Comparison of ENCODE assay signal across 9 cellular contexts in the genomic region with DNA sequence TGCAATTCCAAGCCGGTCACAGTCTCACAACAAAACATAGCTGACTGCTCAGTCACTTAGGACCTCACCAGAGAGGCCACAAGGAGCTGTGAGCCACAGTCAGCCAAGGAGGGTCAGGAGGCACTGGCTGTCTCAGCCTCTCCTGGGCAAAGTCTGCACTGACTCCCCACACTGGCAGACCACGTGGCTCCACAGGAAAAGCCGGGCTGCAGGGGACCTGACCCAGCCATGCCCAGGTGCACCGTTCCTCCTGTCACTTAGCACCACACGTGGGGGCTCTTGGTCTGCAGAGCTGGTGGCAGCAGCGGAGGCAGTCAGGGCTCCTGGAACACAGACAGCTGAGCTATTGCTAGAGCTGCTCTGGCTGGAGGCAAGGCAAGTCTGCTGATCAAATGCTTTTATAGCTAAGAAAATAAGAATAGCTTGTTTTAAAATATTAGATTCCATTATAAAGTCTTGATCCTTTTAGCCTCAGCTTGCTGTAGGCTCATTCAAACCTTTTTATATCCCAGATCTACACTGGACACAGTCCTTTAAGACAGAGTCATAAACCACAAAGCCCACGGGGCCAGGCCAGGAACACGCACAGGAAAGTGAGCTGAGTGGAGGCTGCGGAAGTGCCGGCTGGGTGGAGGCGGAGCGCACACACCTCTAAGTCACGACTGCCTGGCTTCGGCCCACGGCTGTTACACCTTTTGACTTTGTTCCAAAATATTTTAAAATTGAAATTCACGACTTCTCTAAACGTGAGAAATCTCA.
DNase-seq lines count a peak whose midpoint lies in the region; ATAC-seq, FAIRE-seq and TF ChIP-seq lines count a peak whose summit lies in the region.
"Had no signal": no experiment of that assay in that cellular context is flagged by ENCODE, and none has a peak within 500 bp of the region (broad histone marks: within the 10 kb centered on the region; RNA-seq: fewer than 3 reads in every experiment).

No MANE protein-coding gene starts in this region.

- H3K36me3 ChIP-seq in SJSA1: no peaks in the 10 kb centered on the region
- H3K36me3 ChIP-seq: heart left ventricle had no signal

- H3K27ac ChIP-seq in SJSA1: no peak overlapping the region; the same call in 1 of the 2 replicates
- H3K27ac ChIP-seq: heart left ventricle had no signal

- H3K9me3 ChIP-seq in SJSA1 (replicated peaks): no peaks in the 10 kb centered on the region; the same call in 1 of the 2 replicates
- H3K9me3 ChIP-seq: heart left ventricle had no signal

- H3K4me3 ChIP-seq in SJSA1 (no peak overlapping the region), fibroblast of pulmonary artery (replicated peaks; ENCODE audit: low read depth, low read length) (no peak overlapping the region)
- H3K4me3 ChIP-seq: heart left ventricle had no signal

- DNase-seq in H54 (ENCODE audit: insufficient read length, low spot score) (peak; percentile 29), SJSA1 (ENCODE audit: low read depth in 1 of 2, low spot score in 2 of 2) (peak; percentile 50 to 60), fibroblast of pulmonary artery (ENCODE audit: low read depth) (peak; percentile 25), HPDE6-E6E7 (ENCODE audit: extremely low spot score) (no peak), 8988T (no peak)
- peak; percentile 8 for DNase-seq in stimulated activated CD4-positive, alpha-beta T cell treated with anti-CD3 and anti-CD28 coated beads, Interleukin-1b, Interleukin-23, amount 100 ng/mL, for 48 hours

- ATAC-seq in HG03196 (IDR thresholded peaks at IDR 0.05; ENCODE audit: unreplicated experiment) (no peak), HG03460 (IDR thresholded peaks at IDR 0.05; ENCODE audit: unreplicated experiment) (no peak)

- no peak for TF ChIP-seq POLR2A in H54 (IDR thresholded peaks at IDR 0.05; ENCODE audit: low read depth, low read length)

- TF ChIP-seq CTCF in fibroblast of pulmonary artery (IDR thresholded peaks at IDR 0.05; ENCODE audit: low read length, missing control alignments): no peak

- H3K4me1 ChIP-seq in SJSA1 (replicated peaks): peaks cover 25% of the 10 kb centered on the region

- no peaks in the 10 kb centered on the region for H3K27me3 ChIP-seq in SJSA1 (replicated peaks)

- no peak for FAIRE-seq in H54 (lab: Jason Lieb, UNC)

Comparison
In these comparisons a context has a peak if more than half of its experiments do, and no peak if none do; other contexts are left out.
1. DNase-seq: peak in H54 (single experiment), SJSA1 (2 of 2), fibroblast of pulmonary artery (single experiment) and stimulated activated CD4-positive, alpha-beta T cell treated with anti-CD3 and anti-CD28 coated beads, Interleukin-1b, Interleukin-23, amount 100 ng/mL, for 48 hours (single experiment); none in HPDE6-E6E7 (single experiment) and 8988T (single experiment).